Comparison of ENCODE assay signal across 8 cellular contexts in genomic region chr3:190017575-190018288, GRCh38.
DNase-seq lines count a peak whose midpoint lies in the region; TF ChIP-seq lines count a peak whose summit lies in the region.

No MANE protein-coding gene starts in this region.

- no peaks in the 10 kb centered on the region for H3K27me3 ChIP-seq in SJCRH30
- H3K27me3 ChIP-seq in transverse colon = no peaks in the 10 kb centered on the region

- peak overlapping the region; percentile 37 for H3K4me3 ChIP-seq in SJCRH30
- no peak overlapping the region for H3K4me3 ChIP-seq in transverse colon

- DNase-seq in SIG-M5 treated with dmso at 0.1 percent for 504 hours (lab: John Stamatoyannopoulos, UW; ENCODE audit: unreplicated experiment) (peak; percentile 6), SIG-M5 (lab: John Stamatoyannopoulos, UW) (no peak), SJCRH30 (peak; percentile 46 to 73), glomerular endothelial cell (ENCODE audit: extremely low read depth, low read depth, low spot score) (peak; percentile 55), transverse colon (peak; percentile 57), NCI-H1694 treated with DMSO at 0.1 percent for 48 hours (lab: John Stamatoyannopoulos, UW) (no peak)
- no peak for DNase-seq in stimulated activated CD8-positive, alpha-beta memory T cell treated with anti-CD3 and anti-CD28 coated beads, Interleukin-4, amount 100 ng/mL, for 48 hours
- no peak for DNase-seq in stimulated activated naive CD4-positive, alpha-beta T cell (lab: John Stamatoyannopoulos, UW)

- in situ Hi-C loops in transverse colon (cut with MboI; ENCODE audit: low pct_ligation_motif_present in 1 of 4, low pct_unique_long_range_greater_than_20kb in 1 of 4, low sequenced_read_pairs in 3 of 4) = no loop called here

- TF ChIP-seq EP300 in transverse colon (IDR thresholded peaks at IDR 0.05; ENCODE audit: low read depth) = no peak

- intact Hi-C loops in transverse colon (cut with DNase I; ENCODE audit: low total_unique reads) = no loop called here

- peak overlapping the region; percentile 94 for H3K27ac ChIP-seq in SJCRH30
- H3K27ac ChIP-seq in transverse colon = no peak overlapping the region

- WGBS in transverse colon (ENCODE audit: low coverage in 1 of 2), 2 donors = 38 to 39% methylated on average over 5 to 6 of the region's 6 CpGs

- H3K36me3 ChIP-seq in SJCRH30 = no peaks in the 10 kb centered on the region
- no peaks in the 10 kb centered on the region for H3K36me3 ChIP-seq in transverse colon

- H3K9me3 ChIP-seq in SJCRH30 (replicated peaks) = no peaks in the 10 kb centered on the region
- no peaks in the 10 kb centered on the region for H3K9me3 ChIP-seq in transverse colon

- TF ChIP-seq POLR2A in transverse colon (IDR thresholded peaks at IDR 0.05) = no peak

- peak; percentile 23 to 43 (median 33) for TF ChIP-seq CTCF in transverse colon (IDR thresholded peaks at IDR 0.05)

- H3K4me1 ChIP-seq in SJCRH30 (peaks cover 43% of the 10 kb centered on the region), transverse colon (peaks cover 0 to 6% (median 1%) of the 10 kb centered on the region in 4 donors)

Comparison
In these comparisons a context has a peak if more than half of its experiments do, and no peak if none do; other contexts are left out.
1. DNase-seq: peak in SIG-M5 treated with dmso at 0.1 percent for 504 hours (single experiment), SJCRH30 (2 of 2), glomerular endothelial cell (single experiment) and transverse colon (single experiment); none in SIG-M5 (single experiment), stimulated activated CD8-positive, alpha-beta memory T cell treated with anti-CD3 and anti-CD28 coated beads, Interleukin-4, amount 100 ng/mL, for 48 hours (single experiment), NCI-H1694 treated with DMSO at 0.1 percent for 48 hours (single experiment) and stimulated activated naive CD4-positive, alpha-beta T cell (0 of 6).